ENCODE assay signal across 8 cellular contexts in the genomic region with DNA sequence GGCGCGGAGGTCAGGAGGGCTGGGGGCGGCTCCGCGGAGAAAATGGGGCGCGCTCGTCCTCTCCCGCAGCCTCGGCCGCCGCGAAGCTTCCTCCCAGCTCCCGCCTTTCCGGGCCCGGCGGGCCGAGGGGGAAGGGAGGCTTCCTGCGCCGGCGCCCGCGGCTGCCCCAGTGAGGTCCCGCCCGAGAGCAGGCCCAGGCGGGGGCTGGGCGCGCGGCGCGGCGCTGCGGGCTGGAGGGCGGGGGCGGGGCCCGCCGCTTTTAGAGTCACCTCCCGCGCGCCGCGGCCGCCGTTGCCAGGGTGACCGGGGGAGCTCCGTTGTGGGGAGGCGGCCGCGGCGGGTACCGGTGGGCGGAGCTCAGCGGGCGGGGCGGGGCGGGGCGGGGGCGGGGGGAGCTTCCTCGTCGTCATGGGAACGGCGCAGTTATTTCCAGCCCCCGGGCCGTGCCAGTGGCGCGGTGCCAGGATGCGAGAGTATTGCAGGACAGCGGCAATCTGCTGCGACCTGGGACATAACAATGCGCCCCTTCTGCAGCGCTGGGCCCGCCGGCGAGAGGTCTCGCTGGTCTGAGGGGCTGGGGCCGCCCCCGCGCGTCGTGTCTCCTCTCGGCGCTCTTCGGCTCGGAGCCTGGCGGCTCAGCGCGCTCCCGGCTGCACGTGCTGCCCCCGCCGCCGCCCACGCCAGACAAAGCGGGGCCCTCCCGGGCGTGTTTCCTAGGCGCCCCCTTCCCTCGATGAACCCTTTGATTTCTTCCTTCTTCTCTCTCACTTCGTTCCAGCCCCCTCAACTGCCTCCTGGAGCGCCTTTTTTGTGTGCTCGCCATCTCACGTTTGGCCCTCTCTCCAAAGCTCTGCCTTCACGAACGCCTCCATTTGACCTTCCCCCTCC. TPM values are rescaled to one million over a fixed set of nuclear protein-coding genes. Genes with fewer than 3 reads are reported as not detected.
DNase-seq lines count a peak whose midpoint lies in the region; ATAC-seq and TF ChIP-seq lines count a peak whose summit lies in the region.

No MANE protein-coding gene starts in this region.

- peak overlapping the region; percentile 86 to 96 for H3K9ac ChIP-seq in colonic mucosa (ENCODE audit: low read depth in 2 of 2, low read length in 2 of 2)

- no peaks in the 10 kb centered on the region for H3K9me3 ChIP-seq in colonic mucosa

- no peaks in the 10 kb centered on the region for H3K36me3 ChIP-seq in colonic mucosa

- TF ChIP-seq POLR2A in GM19193 (IDR thresholded peaks at IDR 0.05; ENCODE audit: extremely low read depth, insufficient read depth, insufficient read length) = peak; percentile 63

- H3K4me3 ChIP-seq in colonic mucosa = peak overlapping the region; percentile 73

- peak; percentile 31 for ATAC-seq in HG03378 (IDR thresholded peaks at IDR 0.05; ENCODE audit: unreplicated experiment)

- H3K4me1 ChIP-seq in colonic mucosa = peaks cover 8% of the 10 kb centered on the region

- no peak for TF ChIP-seq CTCF in colonic mucosa (IDR thresholded peaks at IDR 0.05)

- no peaks in the 10 kb centered on the region for H3K27me3 ChIP-seq in colonic mucosa

- intact Hi-C loops in colonic mucosa (cut with DNase I) = no loop called here

- DNase-seq in AG20443 (ENCODE audit: low spot score) (peak; percentile 97), NCI-H510A (lab: John Stamatoyannopoulos, UW) (peak; percentile 80), colonic mucosa (peak; percentile 96), left kidney (ENCODE audit: low read depth, low spot score) (peak; percentile 97)
- peak; percentile 92 for DNase-seq in activated CD4-positive, alpha-beta T cell treated with anti-CD3 and anti-CD28 coated beads for 48 hours
- DNase-seq in stimulated activated CD4-positive, alpha-beta T cell treated with anti-CD3 and anti-CD28 coated beads, Interleukin-1b, Interleukin-23, amount 100 ng/mL, for 48 hours = peak; percentile 89

- H3K27ac ChIP-seq in colonic mucosa = peak overlapping the region; percentile 84

RNA-seq across cellular contexts. Expression of gene IER5, which starts 16.9 kb away (rescaled TPM):
- total RNA-seq in colonic mucosa = 10 to 100 TPM; 19.6 to 20.1 TPM

Comparison
In these comparisons a context has a peak if more than half of its experiments do, and no peak if none do; other contexts are left out.
1. Peak in every context shown above with its lines: DNase-seq, ATAC-seq, H3K4me3 ChIP-seq and H3K27ac ChIP-seq.